ENCODE assay signal across 9 cellular contexts in genomic region chr12:131832393-131833231, GRCh38. TPM values are rescaled to one million over a fixed set of nuclear protein-coding genes. Genes with fewer than 3 reads are reported as not detected.
DNase-seq lines count a peak whose midpoint lies in the region; ATAC-seq and TF ChIP-seq lines count a peak whose summit lies in the region.
"Had no signal": no experiment of that assay in that cellular context is flagged by ENCODE, and none has a peak within 500 bp of the region (broad histone marks: within the 10 kb centered on the region; RNA-seq: fewer than 3 reads in every experiment).

No MANE protein-coding gene starts in this region.

- in situ Hi-C loops in transverse colon (cut with MboI; ENCODE audit: low pct_ligation_motif_present in 1 of 4, low pct_unique_long_range_greater_than_20kb in 1 of 4, low sequenced_read_pairs in 3 of 4) = no loop called here

- H3K27me3 Mint-ChIP-seq in activated T-helper 17 cell treated with anti-CD3 and anti-CD28 coated beads, Interleukin-2, amount 50 U/mL, for 72 hours = peaks cover 10% of the 10 kb centered on the region
- H3K27me3 Mint-ChIP-seq in activated CD4-positive, alpha-beta T cell treated with anti-CD3 and anti-CD28 coated beads, Interleukin-2, amount 10 ng/mL, durations not matched to agents 24 days and 14 days = peaks cover 25% of the 10 kb centered on the region

- H3K4me3 Mint-ChIP-seq in activated T-helper 17 cell treated with anti-CD3 and anti-CD28 coated beads, Interleukin-2, amount 50 U/mL, for 72 hours = no peak overlapping the region
- no peak overlapping the region for H3K4me3 Mint-ChIP-seq in activated CD4-positive, alpha-beta T cell treated with anti-CD3 and anti-CD28 coated beads, Interleukin-2, amount 10 ng/mL, durations not matched to agents 24 days and 14 days

- H3K27me3 ChIP-seq in transverse colon = peaks cover 59% of the 10 kb centered on the region

- H3K4me3 ChIP-seq in transverse colon = peak overlapping the region in 1 of 4 donors; percentile 19

- H3K27ac ChIP-seq in transverse colon = peak overlapping the region; percentile 3 to 53 (median 34)

- H3K4me1 Mint-ChIP-seq in activated T-helper 17 cell treated with anti-CD3 and anti-CD28 coated beads, Interleukin-2, amount 50 U/mL, for 72 hours = no peaks in the 10 kb centered on the region
- H3K4me1 Mint-ChIP-seq in activated CD4-positive, alpha-beta T cell treated with anti-CD3 and anti-CD28 coated beads, Interleukin-2, amount 10 ng/mL, durations not matched to agents 24 days and 14 days = peaks cover 5% of the 10 kb centered on the region

- no peaks in the 10 kb centered on the region for H3K9me3 Mint-ChIP-seq in activated T-helper 17 cell treated with anti-CD3 and anti-CD28 coated beads, Interleukin-2, amount 50 U/mL, for 72 hours
- no peaks in the 10 kb centered on the region for H3K9me3 Mint-ChIP-seq in activated CD4-positive, alpha-beta T cell treated with anti-CD3 and anti-CD28 coated beads, Interleukin-2, amount 10 ng/mL, durations not matched to agents 24 days and 14 days

- DNase-seq in NCI-H524 (lab: John Stamatoyannopoulos, UW) = peak; percentile 53 to 79
- no peak for DNase-seq in NCI-H524 treated with DMSO at 0.1 percent for 48 hours (lab: John Stamatoyannopoulos, UW)
- DNase-seq in SW 1271 (lab: John Stamatoyannopoulos, UW) = peak; percentile 65 to 67
- DNase-seq in left cardiac atrium = peak; percentile 75
- peak; percentile 44 for DNase-seq in transverse colon
- no peak for DNase-seq in NK-92 (lab: John Stamatoyannopoulos, UW; ENCODE audit: unreplicated experiment)
- DNase-seq in activated CD4-positive, alpha-beta T cell treated with anti-CD3 and anti-CD28 coated beads, Interleukin-2, amount 10 ng/mL, durations not matched to agents 24 days and 14 days = no peak
- DNase-seq: activated CD4-positive, alpha-beta T cell treated with anti-CD3 and anti-CD28 coated beads, Interleukin-2, amount 50 U/mL, for 48 hours had no signal

- H3K9me3 ChIP-seq in transverse colon = no peaks in the 10 kb centered on the region

- intact Hi-C loops in left cardiac atrium (cut with DNase I) (loop anchor here (10.0 kb wide), 3 partner anchors 112 to 162 kb away; partner anchors contain the start of gene EP400 (in 1 of the 2)), transverse colon (cut with DNase I; ENCODE audit: low total_unique reads) (no loop called here)
- intact Hi-C loops in activated CD4-positive, alpha-beta T cell treated with anti-CD3 and anti-CD28 coated beads, Interleukin-2, amount 10 ng/mL, durations not matched to agents 24 days and 14 days (cut with micrococcal nuclease) = loop anchor here (5.0 kb wide), 1 partner anchor 115 kb away; the partner anchor contains the start of gene EP400

- no peak for TF ChIP-seq POLR2A in transverse colon (IDR thresholded peaks at IDR 0.05)

- TF ChIP-seq CTCF in transverse colon (IDR thresholded peaks at IDR 0.05) = no peak

- 27% methylated on average over 27 of the region's 29 CpGs; no CpG with 5 or more reads in 1 of the 2 donors for WGBS in transverse colon (ENCODE audit: low coverage in 1 of 2), 2 donors

- no peaks in the 10 kb centered on the region for H3K36me3 ChIP-seq in transverse colon

- H3K4me1 ChIP-seq in transverse colon = peaks cover 11 to 43% (median 35%) of the 10 kb centered on the region in 4 donors

- no peaks in the 10 kb centered on the region for H3K36me3 Mint-ChIP-seq in activated T-helper 17 cell treated with anti-CD3 and anti-CD28 coated beads, Interleukin-2, amount 50 U/mL, for 72 hours (ENCODE audit: low read depth)
- no peaks in the 10 kb centered on the region for H3K36me3 Mint-ChIP-seq in activated CD4-positive, alpha-beta T cell treated with anti-CD3 and anti-CD28 coated beads, Interleukin-2, amount 10 ng/mL, durations not matched to agents 24 days and 14 days (ENCODE audit: low read depth)

- ATAC-seq in left cardiac atrium = peak in 1 of 2 donors; percentile 20
- no peak for ATAC-seq in activated T-helper 17 cell treated with anti-CD3 and anti-CD28 coated beads, Interleukin-2, amount 50 U/mL, for 72 hours (replicated peaks)

- H3K27ac Mint-ChIP-seq in activated T-helper 17 cell treated with anti-CD3 and anti-CD28 coated beads, Interleukin-2, amount 50 U/mL, for 72 hours = no peak overlapping the region
- H3K27ac Mint-ChIP-seq in activated CD4-positive, alpha-beta T cell treated with anti-CD3 and anti-CD28 coated beads, Interleukin-2, amount 10 ng/mL, durations not matched to agents 24 days and 14 days = no peak overlapping the region

- no peak for TF ChIP-seq EP300 in transverse colon (IDR thresholded peaks at IDR 0.05; ENCODE audit: low read depth)

RNA-seq across cellular contexts. Expression of gene MMP17, which starts 4.4 kb away (rescaled TPM):
- 1 to 10 TPM; 1.7 to 2.4 TPM for total RNA-seq in left cardiac atrium
- 10 to 100 TPM in 2 of 4 donors, 1 to 10 TPM in 2; 2.6 to 23.6 (median 12.4) TPM for total RNA-seq in transverse colon
- under 1 TPM in 1 of 2 donors, not detected in 1; 0.32 TPM for total RNA-seq in activated T-helper 17 cell treated with anti-CD3 and anti-CD28 coated beads, Interleukin-2, amount 50 U/mL, for 72 hours
- 0.52 and 0.89 TPM in 2 replicates for total RNA-seq in activated CD4-positive, alpha-beta T cell treated with anti-CD3 and anti-CD28 coated beads, Interleukin-2, amount 10 ng/mL, durations not matched to agents 24 days and 14 days

Comparison
In these comparisons a context has a peak if more than half of its experiments do, and no peak if none do; other contexts are left out.
1. DNase-seq: peak in NCI-H524 (2 of 2), SW 1271 (2 of 2), left cardiac atrium (single experiment) and transverse colon (single experiment); none in NCI-H524 treated with DMSO at 0.1 percent for 48 hours (single experiment), NK-92 (single experiment) and activated CD4-positive, alpha-beta T cell treated with anti-CD3 and anti-CD28 coated beads, Interleukin-2, amount 10 ng/mL, durations not matched to agents 24 days and 14 days (single experiment).